ENCODE assay signal across 2 cellular contexts in the genomic region with DNA sequence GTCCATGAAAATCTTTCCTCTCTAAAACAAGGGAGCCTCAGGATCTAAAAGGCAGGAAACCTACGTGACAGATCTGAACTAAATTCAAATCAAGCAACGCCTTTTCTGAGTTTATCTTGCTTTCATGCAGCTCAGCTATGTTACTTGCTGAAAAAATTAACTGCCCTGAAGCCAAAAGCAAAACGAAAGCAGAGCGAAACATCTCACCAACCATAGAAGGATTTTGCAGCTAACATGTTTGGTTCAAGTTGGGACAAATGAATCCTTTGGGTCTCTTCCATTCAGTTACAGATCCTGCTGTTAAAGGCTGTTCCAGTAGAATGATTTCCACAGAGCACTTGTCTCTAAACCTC.
TF ChIP-seq lines count a peak whose summit lies in the region.

No MANE protein-coding gene starts in this region.

TF ChIP-seq in IMR-90, 13 proteins besides CTCF, POLR2A, EP300 and RAD21 (continued from another document):
- no peak for TF ChIP-seq ELK1 (IDR thresholded peaks at IDR 0.05; ENCODE audit: borderline replicate concordance, low read depth, low read length)
- no peak for TF ChIP-seq MXI1 (IDR thresholded peaks at IDR 0.05; ENCODE audit: borderline replicate concordance, low read depth, low read length)
- TF ChIP-seq, protein P1, sequence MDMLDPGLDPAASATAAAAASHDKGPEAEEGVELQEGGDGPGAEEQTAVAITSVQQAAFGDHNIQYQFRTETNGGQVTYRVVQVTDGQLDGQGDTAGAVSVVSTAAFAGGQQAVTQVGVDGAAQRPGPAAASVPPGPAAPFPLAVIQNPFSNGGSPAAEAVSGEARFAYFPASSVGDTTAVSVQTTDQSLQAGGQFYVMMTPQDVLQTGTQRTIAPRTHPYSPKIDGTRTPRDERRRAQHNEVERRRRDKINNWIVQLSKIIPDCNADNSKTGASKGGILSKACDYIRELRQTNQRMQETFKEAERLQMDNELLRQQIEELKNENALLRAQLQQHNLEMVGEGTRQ (IDR thresholded peaks at IDR 0.05; ENCODE audit: low read depth, low read length): no peak
- TF ChIP-seq CHD1 (IDR thresholded peaks at IDR 0.05; ENCODE audit: low read depth, low read length): no peak
- TF ChIP-seq BHLHE40 (IDR thresholded peaks at IDR 0.05; ENCODE audit: low read depth, low read length): no peak
- TF ChIP-seq SMC3 (IDR thresholded peaks at IDR 0.05; ENCODE audit: low read depth, low read length): no peak
- no peak for TF ChIP-seq CEBPB (IDR thresholded peaks at IDR 0.05; ENCODE audit: low read depth, low read length)
- TF ChIP-seq FOS (IDR thresholded peaks at IDR 0.05; ENCODE audit: low read depth, low read length): no peak
- no peak for TF ChIP-seq MAFK (IDR thresholded peaks at IDR 0.05; ENCODE audit: low read depth, low read length)
- no peak for TF ChIP-seq NFE2L2 (IDR thresholded peaks at IDR 0.05; ENCODE audit: low read depth, low read length)
TF ChIP-seq in IMR-90: peak in this region for 0.

TF ChIP-seq in HEK293T, 16 proteins besides CTCF, POLR2A, EP300 and RAD21 (continued from another document):
- TF ChIP-seq CTBP1 (IDR thresholded peaks at IDR 0.05; ENCODE audit: borderline replicate concordance) (no peak), NFRKB (IDR thresholded peaks at IDR 0.05) (no peak), L3MBTL2 (conservative IDR thresholded peaks at IDR 0.05) (no peak), FOXM1 (IDR thresholded peaks at IDR 0.05; ENCODE audit: borderline replicate concordance) (no peak)
